ENCODE assay signal across 23 cellular contexts in the genomic region with DNA sequence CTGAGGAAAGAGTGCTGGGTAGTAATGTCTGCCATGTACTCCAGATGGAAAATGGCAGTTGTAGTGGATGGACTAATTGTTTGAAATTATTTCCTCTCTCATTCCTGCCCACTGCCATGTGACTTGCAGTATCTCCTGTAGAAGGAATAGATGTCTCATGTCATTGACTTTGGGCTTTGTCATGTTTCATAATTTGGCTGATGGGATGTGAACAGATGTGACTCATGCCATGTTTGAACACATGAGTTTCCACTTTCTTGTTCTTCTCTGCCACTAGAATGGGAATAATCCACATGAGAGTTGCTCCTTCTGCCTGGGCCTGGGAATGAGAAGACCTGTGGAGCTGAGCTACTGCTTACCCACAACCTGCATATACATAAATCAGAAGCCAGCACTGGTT. TPM values are rescaled to one million over a fixed set of nuclear protein-coding genes. Genes with fewer than 3 reads are reported as not detected.
"Had no signal": no experiment of that assay in that cellular context is flagged by ENCODE, and none has a peak within 500 bp of the region (broad histone marks: within the 10 kb centered on the region; RNA-seq: fewer than 3 reads in every experiment).

No MANE protein-coding gene starts in this region.

- DNase-seq: activated B cell treated with CpG ODN at 0.5 μM for 24 hours; activated CD4-positive, alpha-beta T cell treated with anti-CD3 and anti-CD28 coated beads for 36 hours; activated CD4-positive, alpha-beta T cell treated with anti-CD3 and anti-CD28 coated beads, Interleukin-2, amount 50 U/mL, for 48 hours; activated naive CD4-positive, alpha-beta T cell treated with Interleukin-2 at 50 U/mL for 16 hours; activated naive CD8-positive, alpha-beta T cell treated with anti-CD3 and anti-CD28 coated beads for 36 hours; activated T-cell treated with anti-CD3 and anti-CD28 coated beads, Interleukin-2, amount 50 U/mL, for 48 hours; cerebellar nuclear complex; erythroblast; gastrocnemius medialis; hippocampal formation; kidney glomerular epithelial cell; left ventricle myocardium superior; midbrain; pancreas; right cardiac atrium; stimulated activated CD4-positive, alpha-beta T cell treated with anti-CD3 and anti-CD28 coated beads, Interleukin-1b, Interleukin-23, amount 100 ng/mL, for 48 hours; stomach; T-helper 17 cell had no signal

RNA-seq across cellular contexts. Expression of gene CISTR, which starts 22.1 kb away (rescaled TPM):
- total RNA-seq: activated B cell treated with CpG ODN at 0.5 μM for 24 hours; activated CD4-positive, alpha-beta T cell treated with anti-CD3 and anti-CD28 coated beads for 36 hours; activated naive CD8-positive, alpha-beta T cell treated with anti-CD3 and anti-CD28 coated beads for 36 hours; astrocyte; gastrocnemius medialis; natural killer cell treated with Interleukin-12 subunit alpha and Interleukin-12 subunit beta and Interleukin-15 and Interleukin-18, amount 100 ng/mL, for 72 hours; pancreas; pulmonary artery endothelial cell; stomach; suprapubic skin; T-helper 17 cell; tibial nerve had no signal
- polyA plus RNA-seq: pancreas, stomach had no signal
